24 cellular contexts compared by ENCODE assay signal in genomic region chr10:48695636-48696534, GRCh38. TPM values are rescaled to one million over a fixed set of nuclear protein-coding genes. Genes with fewer than 3 reads are reported as not detected.
A peak's percentile ranks its signal among the peaks of the same experiment; 100 is the strongest.
DNase-seq lines count a peak whose midpoint lies in the region; ATAC-seq, FAIRE-seq and TF ChIP-seq lines count a peak whose summit lies in the region.
"Had no signal": no experiment of that assay in that cellular context is flagged by ENCODE, and none has a peak within 500 bp of the region (broad histone marks: within the 10 kb centered on the region; RNA-seq: fewer than 3 reads in every experiment).

No MANE protein-coding gene starts in this region.

- H3K9me3 ChIP-seq in OCI-LY3 (ENCODE audit: insufficient read depth, low read length), result no peaks in the 10 kb centered on the region
- H3K9me3 ChIP-seq in GM23248 (ENCODE audit: low read depth), result no peaks in the 10 kb centered on the region
- H3K9me3 ChIP-seq in neural progenitor cell (ENCODE audit: low read depth), result no peaks in the 10 kb centered on the region

- DNase-seq in GM12892 (ENCODE audit: insufficient read length) (no peak), islet precursor cell (peak; percentile 32), GM23248 (no peak), NCI-H2171 treated with DMSO at 0.1 percent for 48 hours (lab: John Stamatoyannopoulos, UW) (no peak), neural progenitor cell (ENCODE audit: low spot score) (no peak)
- DNase-seq: C1 segment of cervical spinal cord, EL, HCEC 1CT, KBM-7, NCI-H1105 treated with DMSO at 0.1 percent for 48 hours, NCI-H1694, NCI-H2081, NCI-H2171, NCI-H526, PC-9, RPMI8226, SHP77 treated with DMSO at 0.1 percent for 48 hours, SW 1271 had no signal

- H3K9ac ChIP-seq in OCI-LY3 (ENCODE audit: low read length) (peak overlapping the region; percentile 29; the same call in 1 of the 2 replicates), GM23248 (no peak overlapping the region), neural progenitor cell (no peak overlapping the region)

- no peaks in the 10 kb centered on the region for H3F3A ChIP-seq in GM23248 (ENCODE audit: insufficient read depth)
- H3F3A ChIP-seq in neural progenitor cell (ENCODE audit: low read depth), result no peaks in the 10 kb centered on the region

- TF ChIP-seq CTCF in OCI-LY3 (IDR thresholded peaks at IDR 0.05; ENCODE audit: low read depth, low read length), result no peak
- TF ChIP-seq CTCF in neural progenitor cell (IDR thresholded peaks at IDR 0.05), result no peak

- H3K4me1 ChIP-seq in OCI-LY3 (ENCODE audit: low read length) (peaks cover 99% of the 10 kb centered on the region), GM23248 (ENCODE audit: insufficient read depth) (no peaks in the 10 kb centered on the region), neural progenitor cell (no peaks in the 10 kb centered on the region)

- peaks cover 49% of the 10 kb centered on the region for H3K36me3 ChIP-seq in OCI-LY3 (replicated peaks; ENCODE audit: low read depth, low read length)
- H3K36me3 ChIP-seq in GM23248 (ENCODE audit: low read depth), result no peaks in the 10 kb centered on the region
- H3K36me3 ChIP-seq in neural progenitor cell, result no peaks in the 10 kb centered on the region

- H3K4me3 ChIP-seq in OCI-LY3 (ENCODE audit: low read length) (no peak overlapping the region), GM23248 (no peak overlapping the region), neural progenitor cell (no peak overlapping the region)
- H3K4me3 ChIP-seq: PC-9, SK-N-MC had no signal

- peak overlapping the region; percentile 47 for H3K27ac ChIP-seq in OCI-LY3 (ENCODE audit: low read length)
- H3K27ac ChIP-seq in GM23248, result no peak overlapping the region
- H3K27ac ChIP-seq in neural progenitor cell, result no peak overlapping the region
- H3K27ac ChIP-seq: HL-60, PC-9, SK-N-MC had no signal

- peak overlapping the region; percentile 46 for H3K4me2 ChIP-seq in OCI-LY3 (ENCODE audit: low read length)
- H3K4me2 ChIP-seq in GM23248 (ENCODE audit: unreplicated experiment), result no peak overlapping the region
- no peak overlapping the region for H3K4me2 ChIP-seq in neural progenitor cell
- H3K4me2 ChIP-seq: PC-9 had no signal

- H3K27me3 ChIP-seq in OCI-LY3 (ENCODE audit: low read depth, low read length) (no peaks in the 10 kb centered on the region), GM23248 (replicated peaks; ENCODE audit: insufficient read depth) (peaks cover 43% of the 10 kb centered on the region), neural progenitor cell (no peaks in the 10 kb centered on the region)

- H3K79me2 ChIP-seq in OCI-LY3 (ENCODE audit: low read length) (peaks cover 100% of the 10 kb centered on the region), GM23248 (ENCODE audit: insufficient read depth) (no peaks in the 10 kb centered on the region), neural progenitor cell (ENCODE audit: low read depth) (no peaks in the 10 kb centered on the region)

- no peak for TF ChIP-seq POLR2A in GM12892 (IDR thresholded peaks at IDR 0.05; ENCODE audit: low read depth, low read length)

- 62 to 63% methylated on average over 13 of the region's 13 CpGs for WGBS in GM23248 (ENCODE audit: low coverage in 1 of 2, low lambda C conversion rate in 2 of 2, missing lambda C conversion rate in 2 of 2), 2 experiments

- H3K4me3 Mint-ChIP-seq in stimulated activated memory B cell treated with anti-CD40 and anti-IgM and Interleukin-4, amounts not matched to agents 10 μg/mL and 1 μg/mL and 100 μg/mL, for 72 hours, result peak overlapping the region; percentile 58
- no peak overlapping the region for H3K4me3 Mint-ChIP-seq in neural progenitor cell

- no peaks in the 10 kb centered on the region for H3K9me3 Mint-ChIP-seq in stimulated activated memory B cell treated with anti-CD40 and anti-IgM and Interleukin-4, amounts not matched to agents 10 μg/mL and 1 μg/mL and 100 μg/mL, for 72 hours
- no peaks in the 10 kb centered on the region for H3K9me3 Mint-ChIP-seq in neural progenitor cell

- no peaks in the 10 kb centered on the region for H3K9me2 ChIP-seq in GM23248 (ENCODE audit: insufficient read depth)

- H2AFZ ChIP-seq in OCI-LY3 (ENCODE audit: low read depth, low read length), result no peak overlapping the region
- H2AFZ ChIP-seq in GM23248, result no peak overlapping the region
- H2AFZ ChIP-seq in neural progenitor cell (replicated peaks), result no peak overlapping the region
- H2AFZ ChIP-seq: PC-9 had no signal

- no peaks in the 10 kb centered on the region for H3K27me3 Mint-ChIP-seq in stimulated activated memory B cell treated with anti-CD40 and anti-IgM and Interleukin-4, amounts not matched to agents 10 μg/mL and 1 μg/mL and 100 μg/mL, for 72 hours
- H3K27me3 Mint-ChIP-seq in neural progenitor cell (ENCODE audit: insufficient read depth, low read depth), result peaks cover 10% of the 10 kb centered on the region

- peak overlapping the region; percentile 82 for H3K27ac Mint-ChIP-seq in stimulated activated memory B cell treated with anti-CD40 and anti-IgM and Interleukin-4, amounts not matched to agents 10 μg/mL and 1 μg/mL and 100 μg/mL, for 72 hours
- no peak overlapping the region for H3K27ac Mint-ChIP-seq in neural progenitor cell

- in situ Hi-C loops in GM23248 (cut with MboI), result no loop called here

- H3K36me3 Mint-ChIP-seq in stimulated activated memory B cell treated with anti-CD40 and anti-IgM and Interleukin-4, amounts not matched to agents 10 μg/mL and 1 μg/mL and 100 μg/mL, for 72 hours, result peaks cover 88% of the 10 kb centered on the region
- no peaks in the 10 kb centered on the region for H3K36me3 Mint-ChIP-seq in neural progenitor cell

- peak; percentile 78 for FAIRE-seq in GM12892 (lab: Jason Lieb, UNC)
- FAIRE-seq: D721Med, HepG2 had no signal

- H4K20me1 ChIP-seq in OCI-LY3 (ENCODE audit: insufficient read depth, low read length), result peaks cover 96% of the 10 kb centered on the region
- no peaks in the 10 kb centered on the region for H4K20me1 ChIP-seq in GM23248 (ENCODE audit: insufficient read depth)
- H4K20me1 ChIP-seq in neural progenitor cell (ENCODE audit: low read depth), result no peaks in the 10 kb centered on the region

- peak; percentile 58 for ATAC-seq in stimulated activated memory B cell treated with anti-CD40 and anti-IgM and Interleukin-4, amounts not matched to agents 10 μg/mL and 1 μg/mL and 100 μg/mL, for 72 hours
- ATAC-seq: HepG2 had no signal

- peaks cover 97% of the 10 kb centered on the region for H3K4me1 Mint-ChIP-seq in stimulated activated memory B cell treated with anti-CD40 and anti-IgM and Interleukin-4, amounts not matched to agents 10 μg/mL and 1 μg/mL and 100 μg/mL, for 72 hours
- no peaks in the 10 kb centered on the region for H3K4me1 Mint-ChIP-seq in neural progenitor cell

RNA-seq across cellular contexts. Expression of gene WDFY4, which starts 11.2 kb away (rescaled TPM):
- polyA plus RNA-seq in GM12892 (2012; ENCODE audit: missing spikeins), result 36.4 TPM
- total RNA-seq in GM23248 (2014; rRNA removed; shearing (Covaris generic)), result not detected in 2 replicates
- polyA plus RNA-seq in GM23248 (2016; fragmentation: Nextera tagmentation; extraction: Ambion mirVana), result 0.05 TPM in 1 of 2 replicates, not detected in the other
- total RNA-seq in neural progenitor cell (ENCODE audit: low replicate concordance), result not detected in 2 replicates
- total RNA-seq: HepG2, PC-9 had no signal
- polyA plus RNA-seq: HepG2 had no signal
